In the genomic region with DNA sequence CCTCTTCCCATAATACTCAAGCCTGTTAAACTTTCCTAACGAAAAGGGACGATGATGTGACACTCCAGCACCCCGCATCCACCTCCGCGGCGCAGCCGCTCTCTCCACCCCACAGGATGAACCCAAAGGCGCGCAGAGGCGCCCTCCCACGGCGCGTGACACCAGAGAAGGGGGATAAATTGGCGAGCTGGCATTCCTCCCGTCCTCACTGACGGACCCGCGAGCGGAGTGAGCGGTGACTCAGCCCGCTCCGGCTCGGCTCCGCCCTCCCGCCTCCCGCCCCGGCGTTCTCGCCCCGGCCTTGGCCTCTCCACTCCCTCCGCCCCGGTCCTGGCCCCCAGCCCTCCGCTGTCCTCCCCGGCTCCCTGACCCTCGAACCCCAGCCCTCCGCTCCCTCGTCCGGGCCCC, we compare ENCODE assay signal across 1 cellular context.
TF ChIP-seq lines count a peak whose summit lies in the region.

No MANE protein-coding gene starts in this region.

TF ChIP-seq in H1, 55 proteins besides CTCF, POLR2A, EP300 and RAD21 (continued from another document):
- TF ChIP-seq TBP (IDR thresholded peaks at IDR 0.05; ENCODE audit: low read depth, low read length) (peak; percentile 52), RXRA (IDR thresholded peaks at IDR 0.05; ENCODE audit: insufficient read depth, low read depth, low read length) (no peak), SIRT6 (IDR thresholded peaks at IDR 0.05; ENCODE audit: low read length) (no peak), NANOG (IDR thresholded peaks at IDR 0.05; ENCODE audit: insufficient read depth, low read depth, low read length, poor library complexity, severe bottlenecking) (no peak), SP4 (IDR thresholded peaks at IDR 0.05; ENCODE audit: low read length) (no peak), CEBPB (IDR thresholded peaks at IDR 0.05; ENCODE audit: low read depth, low read length) (no peak), CTBP2 (IDR thresholded peaks at IDR 0.05; ENCODE audit: borderline replicate concordance, insufficient read depth, insufficient read length, low read length) (no peak), CREB1 (IDR thresholded peaks at IDR 0.05) (no peak), RNF2 (IDR thresholded peaks at IDR 0.05; ENCODE audit: borderline replicate concordance, low read depth, low read length, missing control alignments, poor library complexity, severe bottlenecking) (no peak), GABPA (IDR thresholded peaks at IDR 0.05; ENCODE audit: borderline replicate concordance, insufficient read depth, low read length) (no peak), FOSL1 (IDR thresholded peaks at IDR 0.05; ENCODE audit: insufficient read depth, low read depth, low read length) (no peak), SUZ12 (IDR thresholded peaks at IDR 0.05; ENCODE audit: low read length) (0 out of 2 replicates have a peak, but pooled peaks have one; percentile 33), YY1 (IDR thresholded peaks at IDR 0.05; ENCODE audit: low read depth, low read length) (no peak), SIX5 (IDR thresholded peaks at IDR 0.05; ENCODE audit: low read depth, low read length) (no peak), TEAD4 (IDR thresholded peaks at IDR 0.05; ENCODE audit: low read depth, low read length) (no peak), SIN3A (conservative IDR thresholded peaks at IDR 0.05 in 1 of 2, IDR thresholded peaks at IDR 0.05 in 1 of 2; ENCODE audit: low read depth in 1 of 2, low read length in 2 of 2) (peak in 1 of 2 experiments; percentile 58; a peak in 1 of 4 replicates), BCL11A (IDR thresholded peaks at IDR 0.05; ENCODE audit: low read depth in 2 of 2, low read length in 2 of 2) (no peak), POLR2AphosphoS5 (IDR thresholded peaks at IDR 0.05; ENCODE audit: low read depth, low read length) (peak; percentile 78), ASH2L (IDR thresholded peaks at IDR 0.05; ENCODE audit: low read length) (no peak), TAF1 (IDR thresholded peaks at IDR 0.05; ENCODE audit: low read depth, low read length) (peak; percentile 51), TCF12 (IDR thresholded peaks at IDR 0.05; ENCODE audit: low read depth, low read length) (no peak), NRF1 (IDR thresholded peaks at IDR 0.05; ENCODE audit: low read depth, low read length) (no peak), CHD1 (IDR thresholded peaks at IDR 0.05; ENCODE audit: low read depth, low read length) (no peak), BACH1 (IDR thresholded peaks at IDR 0.05; ENCODE audit: low read length) (0 out of 2 replicates have a peak, but pooled peaks have one; percentile 57), KDM4A (IDR thresholded peaks at IDR 0.05; ENCODE audit: low read depth, low read length, severe bottlenecking) (no peak), JUND (IDR thresholded peaks at IDR 0.05; ENCODE audit: low read length) (peak; percentile 57; the same call in 1 of the 2 replicates), ZNF274 (IDR thresholded peaks at IDR 0.05; ENCODE audit: borderline replicate concordance, extremely low read depth, low read length) (no peak)
